In the genomic region with DNA sequence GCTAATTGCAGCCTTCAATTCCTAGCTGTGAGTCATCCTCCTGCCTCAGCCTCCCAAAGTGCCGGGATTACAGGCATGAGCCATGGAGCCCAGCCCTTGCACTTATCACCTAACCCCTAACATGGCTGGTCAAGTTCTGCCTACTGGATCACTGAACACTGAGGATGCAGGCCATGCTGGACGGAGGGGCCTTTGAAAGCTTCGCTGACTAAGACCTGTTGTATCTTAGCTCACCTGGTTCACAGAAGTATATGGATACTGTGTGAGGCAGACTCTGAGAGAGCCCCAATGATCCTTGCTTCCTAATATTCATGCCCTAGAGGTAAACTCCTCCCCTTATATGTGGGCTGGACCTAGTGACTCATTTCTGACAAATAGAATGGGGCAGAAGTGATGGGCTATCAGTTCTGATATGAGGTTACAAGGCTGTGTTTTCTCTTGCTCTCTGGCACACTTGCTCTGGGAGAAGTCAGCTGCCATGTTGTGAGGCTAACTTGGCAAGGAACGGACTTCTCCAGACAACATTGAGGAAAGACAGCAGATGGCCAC, we compare ENCODE assay signal across 8 cellular contexts. TPM values are rescaled to one million over a fixed set of nuclear protein-coding genes. Genes with fewer than 3 reads are reported as not detected.
A peak's percentile ranks its signal among the peaks of the same experiment; 100 is the strongest.
DNase-seq lines count a peak whose midpoint lies in the region; ATAC-seq and TF ChIP-seq lines count a peak whose summit lies in the region.

No MANE protein-coding gene starts in this region.

- H3K4me3 ChIP-seq in PC-3 (ENCODE audit: low read length): no peak overlapping the region
- H3K4me3 ChIP-seq in esophagus squamous epithelium: no peak overlapping the region

- POLR2A ChIA-PET in activated CD4-positive, alpha-beta T cell treated with anti-CD3 and anti-CD28 coated beads for 36 hours (lab: Charles Lee): interaction anchor here (1.0 to 1.2 kb wide), 2 partner anchors 13 to 18 kb away, joined by 3 read pairs; no protein-coding TSS in a partner anchor
- POLR2A ChIA-PET in PC-3 (lab: Charles Lee; ENCODE audit: unreplicated experiment): no interaction called here

- no TSS peak for BruUV-seq in PC-3 (replicated peaks; lab: Mats Ljungman, UMichigan)

- H3K27ac ChIP-seq in PC-3 (ENCODE audit: low read length) (peak overlapping the region; percentile 80), esophagus squamous epithelium (peak overlapping the region; percentile 48 to 85 (median 70))

- no peak overlapping the region for H3K4me3 Mint-ChIP-seq in activated CD4-positive, alpha-beta T cell treated with anti-CD3 and anti-CD28 coated beads for 36 hours
- H3K4me3 Mint-ChIP-seq in stimulated activated naive CD8-positive, alpha-beta T cell treated with anti-CD3 and anti-CD28 coated beads, Interleukin-15, amount 100 ng/mL, for 72 hours: no peak overlapping the region

- 82 to 85% methylated on average over 2 of the region's 4 CpGs for WGBS in esophagus squamous epithelium, 2 donors

- H3K9me2 ChIP-seq in PC-3 (replicated peaks; ENCODE audit: low read length): no peaks in the 10 kb centered on the region

- H4K20me1 ChIP-seq in PC-3 (ENCODE audit: low read length): no peaks in the 10 kb centered on the region

- no peaks in the 10 kb centered on the region for H3K36me3 Mint-ChIP-seq in activated CD4-positive, alpha-beta T cell treated with anti-CD3 and anti-CD28 coated beads for 36 hours (ENCODE audit: low read depth)

- H3K4me1 ChIP-seq in PC-3 (ENCODE audit: insufficient read depth, low read length) (peaks cover 32% of the 10 kb centered on the region), esophagus squamous epithelium (peaks cover 19 to 48% (median 27%) of the 10 kb centered on the region in 3 donors)

- H3K9me3 Mint-ChIP-seq in activated CD4-positive, alpha-beta T cell treated with anti-CD3 and anti-CD28 coated beads for 36 hours (ENCODE audit: low read depth): no peaks in the 10 kb centered on the region
- H3K9me3 Mint-ChIP-seq in stimulated activated naive CD8-positive, alpha-beta T cell treated with anti-CD3 and anti-CD28 coated beads, Interleukin-15, amount 100 ng/mL, for 72 hours: no peaks in the 10 kb centered on the region

- no peak for TF ChIP-seq POLR2A in esophagus squamous epithelium (IDR thresholded peaks at IDR 0.05)

- CTCF ChIA-PET in activated CD4-positive, alpha-beta T cell treated with anti-CD3 and anti-CD28 coated beads for 36 hours (lab: Charles Lee): interaction anchor here (0.6 to 2.0 kb wide), 11 partner anchors 9 to 1537 kb away, joined by 3 to 11 read pairs (median 4); a partner anchor contains a TSS
- CTCF ChIA-PET in PC-3 (lab: Charles Lee): no interaction called here

- no peak overlapping the region for H2AFZ ChIP-seq in PC-3 (ENCODE audit: low read length)

- DNase-seq in activated CD4-positive, alpha-beta T cell treated with anti-CD3 and anti-CD28 coated beads for 36 hours: peak; percentile 49
- no peak for DNase-seq in activated CD4-positive, alpha-beta T cell treated with anti-CD3 and anti-CD28 coated beads for 1 hour
- DNase-seq in PC-3 (no peak), esophagus squamous epithelium (lab: John Stamatoyannopoulos, UW) (no peak), D341Med (ENCODE audit: low spot score) (no peak), NCI-H345 treated with DMSO at 0.1 percent for 48 hours (lab: John Stamatoyannopoulos, UW; ENCODE audit: unreplicated experiment) (no peak)
- peak in 1 of 2 donors; percentile 28 for DNase-seq in stimulated activated naive CD8-positive, alpha-beta T cell treated with anti-CD3 and anti-CD28 coated beads, Interleukin-15, amount 100 ng/mL, for 72 hours

- H3K4me1 Mint-ChIP-seq in activated CD4-positive, alpha-beta T cell treated with anti-CD3 and anti-CD28 coated beads for 36 hours: peaks cover 12% of the 10 kb centered on the region
- peaks cover 16% of the 10 kb centered on the region for H3K4me1 Mint-ChIP-seq in stimulated activated naive CD8-positive, alpha-beta T cell treated with anti-CD3 and anti-CD28 coated beads, Interleukin-15, amount 100 ng/mL, for 72 hours

- peak overlapping the region; percentile 16; the same call in 1 of the 2 replicates for H3K4me2 ChIP-seq in PC-3 (ENCODE audit: low read length)

- H3K27me3 ChIP-seq in PC-3 (ENCODE audit: low read length) (no peaks in the 10 kb centered on the region), esophagus squamous epithelium (no peaks in the 10 kb centered on the region)

- ATAC-seq in activated CD4-positive, alpha-beta T cell treated with anti-CD3 and anti-CD28 coated beads for 36 hours: peak; percentile 94
- no peak for ATAC-seq in PC-3
- ATAC-seq in stimulated activated naive CD8-positive, alpha-beta T cell treated with anti-CD3 and anti-CD28 coated beads, Interleukin-15, amount 100 ng/mL, for 72 hours: peak; percentile 95
- ATAC-seq in GM21526 (IDR thresholded peaks at IDR 0.05; ENCODE audit: low FRiP score, unreplicated experiment): no peak

- intact Hi-C loops in activated CD4-positive, alpha-beta T cell treated with anti-CD3 and anti-CD28 coated beads for 36 hours (cut with DNase I, micrococcal nuclease): no loop called here
- intact Hi-C loops in PC-3 (cut with micrococcal nuclease): no loop called here
- intact Hi-C loops in esophagus squamous epithelium (cut with DNase I): loop anchor here (10.0 kb wide), 1 partner anchor 109 kb away; no protein-coding TSS in a partner anchor

- no peak overlapping the region for H3K9ac ChIP-seq in PC-3 (ENCODE audit: low read length)

- H3F3A ChIP-seq in PC-3 (ENCODE audit: low read length, unreplicated experiment): peaks cover 4% of the 10 kb centered on the region

- no peaks in the 10 kb centered on the region for H3K27me3 Mint-ChIP-seq in activated CD4-positive, alpha-beta T cell treated with anti-CD3 and anti-CD28 coated beads for 36 hours
- H3K27me3 Mint-ChIP-seq in stimulated activated naive CD8-positive, alpha-beta T cell treated with anti-CD3 and anti-CD28 coated beads, Interleukin-15, amount 100 ng/mL, for 72 hours: no peaks in the 10 kb centered on the region

- no peaks in the 10 kb centered on the region for H3K9me3 ChIP-seq in PC-3 (ENCODE audit: low read length)
- H3K9me3 ChIP-seq in esophagus squamous epithelium: no peaks in the 10 kb centered on the region

- peak overlapping the region; percentile 64 for H3K27ac Mint-ChIP-seq in activated CD4-positive, alpha-beta T cell treated with anti-CD3 and anti-CD28 coated beads for 36 hours
- peak overlapping the region in 1 of 2 donors; percentile 53 for H3K27ac Mint-ChIP-seq in stimulated activated naive CD8-positive, alpha-beta T cell treated with anti-CD3 and anti-CD28 coated beads, Interleukin-15, amount 100 ng/mL, for 72 hours

- H3K36me3 ChIP-seq in PC-3 (ENCODE audit: low read depth, low read length) (no peaks in the 10 kb centered on the region), esophagus squamous epithelium (no peaks in the 10 kb centered on the region)

- H3K79me2 ChIP-seq in PC-3 (ENCODE audit: low read length): no peaks in the 10 kb centered on the region

- TF ChIP-seq CTCF in PC-3 (conservative IDR thresholded peaks at IDR 0.05; ENCODE audit: low read depth, low read length) (no peak), esophagus squamous epithelium (IDR thresholded peaks at IDR 0.05) (no peak)

RNA-seq across cellular contexts. Expression of a gene that starts 11.7 kb away (rescaled TPM):
- not detected for total RNA-seq in activated CD4-positive, alpha-beta T cell treated with anti-CD3 and anti-CD28 coated beads for 36 hours
- total RNA-seq in PC-3 (2014; rRNA removed) (not detected in 2 replicates), esophagus squamous epithelium (not detected)

RNA-seq across cellular contexts. Expression of a gene that starts 33.1 kb away (rescaled TPM):
- total RNA-seq in activated CD4-positive, alpha-beta T cell treated with anti-CD3 and anti-CD28 coated beads for 36 hours: 10 to 100 TPM; 29.0 to 36.3 TPM
- total RNA-seq in PC-3 (2014; rRNA removed) (23.0 and 30.9 TPM in 2 replicates), esophagus squamous epithelium (10 to 100 TPM; 36.9 to 63.6 (median 50.8) TPM)

RNA-seq across cellular contexts. Expression of a gene that starts 53.9 kb away (rescaled TPM):
- total RNA-seq in activated CD4-positive, alpha-beta T cell treated with anti-CD3 and anti-CD28 coated beads for 36 hours: 10 to 100 TPM; 54.3 to 74.5 TPM
- total RNA-seq in PC-3 (2014; rRNA removed) (15.9 and 19.1 TPM in 2 replicates), esophagus squamous epithelium (10 to 100 TPM; 18.4 to 41.4 (median 28.4) TPM)

Comparison
In these comparisons a context has a peak if more than half of its experiments do, and no peak if none do; other contexts are left out.
1. ATAC-seq: peak in activated CD4-positive, alpha-beta T cell treated with anti-CD3 and anti-CD28 coated beads for 36 hours (single experiment) and stimulated activated naive CD8-positive, alpha-beta T cell treated with anti-CD3 and anti-CD28 coated beads, Interleukin-15, amount 100 ng/mL, for 72 hours (single experiment); none in PC-3 (single experiment) and GM21526 (single experiment).